ENCODE assay signal across 27 cellular contexts in genomic region chr16:31277659-31278260, GRCh38. TPM values are rescaled to one million over a fixed set of nuclear protein-coding genes. Genes with fewer than 3 reads are reported as not detected.
"Had no signal": no experiment of that assay in that cellular context is flagged by ENCODE, and none has a peak within 500 bp of the region (broad histone marks: within the 10 kb centered on the region; RNA-seq: fewer than 3 reads in every experiment).

No MANE protein-coding gene starts in this region.

- H3K36me3 Mint-ChIP-seq: type B pancreatic cell had no signal

- H3K27ac ChIP-seq: hepatocyte, left ventricle myocardium inferior, ovary, skin epidermis, tibial nerve, vagina had no signal

- H2AFZ ChIP-seq: hepatocyte had no signal

- DNase-seq: islet precursor cell; left ventricle myocardium inferior; mesendoderm; midbrain; mucosa of descending colon; naive thymus-derived CD4-positive, alpha-beta T cell; occipital lobe; ovary; right cardiac atrium; stimulated activated CD4-positive, alpha-beta T cell treated with anti-CD3 and anti-CD28 coated beads, Interleukin-2, amount 100 ng/mL, for 48 hours; stimulated activated CD4-positive, alpha-beta T cell treated with anti-CD3 and anti-CD28 coated beads, Interleukin-4, amount 100 ng/mL, for 4 hours; stimulated activated CD8-positive, alpha-beta memory T cell treated with anti-CD3 and anti-CD28 coated beads, Interleukin-4, amount 100 ng/mL, for 48 hours; stimulated activated naive CD4-positive, alpha-beta T cell treated with Interleukin-2 at 50 U/mL for 16 hours; stimulated activated naive CD8-positive, alpha-beta T cell treated with anti-CD3 and anti-CD28 coated beads, Interleukin-15, amount 100 ng/mL, for 72 hours; substantia nigra had no signal

- H3K4me1 Mint-ChIP-seq: stimulated activated memory B cell treated with anti-CD40 and anti-IgM and Interleukin-4, amounts not matched to agents 10 μg/mL and 1 μg/mL and 100 μg/mL, for 72 hours; stimulated activated naive CD8-positive, alpha-beta T cell treated with anti-CD3 and anti-CD28 coated beads, Interleukin-15, amount 100 ng/mL, for 72 hours had no signal

- H3K9me3 ChIP-seq: mucosa of descending colon, ovary, vagina had no signal

- H3K4me3 ChIP-seq: hepatocyte, left ventricle myocardium inferior, lung, mucosa of descending colon, ovary, skin epidermis, tibial nerve, vagina had no signal

- H3K36me3 ChIP-seq: left ventricle myocardium inferior, ovary, tibial nerve, vagina had no signal

- H3K9me3 Mint-ChIP-seq: natural killer cell treated with Interleukin-12 subunit alpha and Interleukin-12 subunit beta and Interleukin-15 and Interleukin-18, amount 100 ng/mL, for 72 hours; stimulated activated memory B cell treated with anti-CD40 and anti-IgM and Interleukin-4, amounts not matched to agents 10 μg/mL and 1 μg/mL and 100 μg/mL, for 72 hours; stimulated activated naive CD8-positive, alpha-beta T cell treated with anti-CD3 and anti-CD28 coated beads, Interleukin-15, amount 100 ng/mL, for 72 hours; type B pancreatic cell had no signal

- H3K4me1 ChIP-seq: left ventricle myocardium inferior, tibial nerve, vagina had no signal

- ATAC-seq: mucosa of descending colon; naive thymus-derived CD4-positive, alpha-beta T cell; natural killer cell treated with Interleukin-12 subunit alpha and Interleukin-12 subunit beta and Interleukin-15 and Interleukin-18, amount 100 ng/mL, for 72 hours; right cardiac atrium; sciatic nerve; stimulated activated memory B cell treated with anti-CD40 and anti-IgM and Interleukin-4, amounts not matched to agents 10 μg/mL and 1 μg/mL and 100 μg/mL, for 72 hours; stimulated activated naive CD8-positive, alpha-beta T cell treated with anti-CD3 and anti-CD28 coated beads, Interleukin-15, amount 100 ng/mL, for 72 hours had no signal

- H3K4me3 Mint-ChIP-seq: naive thymus-derived CD4-positive, alpha-beta T cell; natural killer cell treated with Interleukin-12 subunit alpha and Interleukin-12 subunit beta and Interleukin-15 and Interleukin-18, amount 100 ng/mL, for 72 hours; stimulated activated memory B cell treated with anti-CD40 and anti-IgM and Interleukin-4, amounts not matched to agents 10 μg/mL and 1 μg/mL and 100 μg/mL, for 72 hours; stimulated activated naive CD8-positive, alpha-beta T cell treated with anti-CD3 and anti-CD28 coated beads, Interleukin-15, amount 100 ng/mL, for 72 hours; type B pancreatic cell had no signal

- H3K27me3 ChIP-seq: hepatocyte, ovary, tibial nerve, vagina had no signal

- H3K27ac Mint-ChIP-seq: naive thymus-derived CD4-positive, alpha-beta T cell; progenitor cell of endocrine pancreas; stimulated activated memory B cell treated with anti-CD40 and anti-IgM and Interleukin-4, amounts not matched to agents 10 μg/mL and 1 μg/mL and 100 μg/mL, for 72 hours; stimulated activated naive CD8-positive, alpha-beta T cell treated with anti-CD3 and anti-CD28 coated beads, Interleukin-15, amount 100 ng/mL, for 72 hours; type B pancreatic cell had no signal

- H3K27me3 Mint-ChIP-seq: natural killer cell treated with Interleukin-12 subunit alpha and Interleukin-12 subunit beta and Interleukin-15 and Interleukin-18, amount 100 ng/mL, for 72 hours; stimulated activated memory B cell treated with anti-CD40 and anti-IgM and Interleukin-4, amounts not matched to agents 10 μg/mL and 1 μg/mL and 100 μg/mL, for 72 hours; stimulated activated naive CD8-positive, alpha-beta T cell treated with anti-CD3 and anti-CD28 coated beads, Interleukin-15, amount 100 ng/mL, for 72 hours had no signal

- H3K4me2 ChIP-seq: hepatocyte had no signal

RNA-seq across cellular contexts. Expression of gene ITGAM, which starts 18.0 kb away (rescaled TPM):
- total RNA-seq: progenitor cell of endocrine pancreas, pulmonary artery endothelial cell had no signal
- polyA plus RNA-seq: hepatocyte, neural cell had no signal
